In genomic region chr1:65209005-65209885, GRCh38 we compare ENCODE assay signal across 8 cellular contexts.
A peak's percentile ranks its signal among the peaks of the same experiment; 100 is the strongest.
DNase-seq lines count a peak whose midpoint lies in the region; ATAC-seq, FAIRE-seq and TF ChIP-seq lines count a peak whose summit lies in the region.

No MANE protein-coding gene starts in this region.

- peak; percentile 89 for FAIRE-seq in G401.6 (lab: Jason Lieb, UNC)

- DNase-seq in A172 (ENCODE audit: low spot score) (peak; percentile 46), RKO (ENCODE audit: low spot score) (peak; percentile 50), epithelial cell of esophagus (ENCODE audit: low read depth) (peak; percentile 46), myocyte (ENCODE audit: low read depth) (peak; percentile 74)
- no peak for DNase-seq in stimulated activated CD4-positive, alpha-beta T cell treated with anti-CD3 and anti-CD28 coated beads, Interleukin-15, amount 100 ng/mL, for 24 hours

- ATAC-seq in HG03432 (IDR thresholded peaks at IDR 0.05; ENCODE audit: unreplicated experiment) (peak; percentile 50), GM21367 (IDR thresholded peaks at IDR 0.05; ENCODE audit: unreplicated experiment) (no peak)

- peak; percentile 57 for TF ChIP-seq CTCF in epithelial cell of esophagus (IDR thresholded peaks at IDR 0.05; ENCODE audit: insufficient read depth, low read depth, low read length, missing control alignments)

- no peak overlapping the region for H3K4me3 ChIP-seq in epithelial cell of esophagus (ENCODE audit: low read length)
